18 cellular contexts compared by ENCODE assay signal in the genomic region with DNA sequence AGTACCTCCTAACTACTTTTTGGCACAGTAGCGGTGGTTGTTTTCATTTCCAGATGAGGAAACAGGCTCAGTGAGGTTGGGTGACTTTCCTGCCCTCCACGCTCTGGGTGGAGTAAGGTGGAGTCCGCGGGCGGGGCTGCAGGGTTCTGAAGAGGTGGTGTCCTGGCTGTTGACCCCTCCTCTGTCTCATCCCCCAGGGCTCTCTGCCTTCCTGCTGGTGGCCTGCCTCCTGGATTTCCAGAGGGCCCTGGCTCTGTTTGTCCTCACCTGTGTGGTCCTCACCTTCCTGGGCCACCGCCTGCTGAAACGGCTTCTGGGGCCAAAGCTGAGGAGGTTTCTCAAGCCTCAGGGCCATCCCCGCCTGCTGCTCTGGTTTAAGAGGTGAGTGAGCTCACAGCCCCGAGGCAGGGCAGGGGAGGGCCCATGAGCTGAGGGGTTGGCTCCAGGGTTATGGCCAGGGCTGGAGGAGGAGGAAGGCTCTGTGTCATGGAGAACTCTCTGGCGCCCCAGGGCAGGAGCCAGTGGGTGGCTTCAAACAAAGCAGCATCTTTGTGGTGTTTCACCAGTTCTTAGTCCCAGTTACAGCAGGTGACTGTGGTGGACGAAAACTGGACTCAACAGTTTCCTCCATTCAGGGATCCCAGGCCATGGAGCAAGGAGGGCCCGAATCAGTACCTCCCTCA. TPM values are rescaled to one million over a fixed set of nuclear protein-coding genes. Genes with fewer than 3 reads are reported as not detected.
A peak's percentile ranks its signal among the peaks of the same experiment; 100 is the strongest.
DNase-seq lines count a peak whose midpoint lies in the region; ATAC-seq and TF ChIP-seq lines count a peak whose summit lies in the region.
"Had no signal": no experiment of that assay in that cellular context is flagged by ENCODE, and none has a peak within 500 bp of the region (broad histone marks: within the 10 kb centered on the region; RNA-seq: fewer than 3 reads in every experiment).

No MANE protein-coding gene starts in this region.

- no peaks in the 10 kb centered on the region for H3K36me3 ChIP-seq in heart left ventricle
- H3K36me3 ChIP-seq: BLaER1 treated with 17β-estradiol and CSF1 and Interleukin-3, amounts not matched to agents 10 nM and 100 nM had no signal

- intact Hi-C loops in Right ventricle myocardium inferior (cut with DNase I) = no loop called here
- intact Hi-C loops in heart left ventricle (cut with DNase I) = no loop called here

- H3K4me1 ChIP-seq in heart left ventricle = no peaks in the 10 kb centered on the region

- H3K36me3 Mint-ChIP-seq in activated CD8-positive, alpha-beta memory T cell treated with anti-CD3 and anti-CD28 coated beads, Interleukin-2, amount 10 ng/mL, durations not matched to agents 7 days and 5 days = no peaks in the 10 kb centered on the region

- H3K27ac Mint-ChIP-seq in activated CD8-positive, alpha-beta memory T cell treated with anti-CD3 and anti-CD28 coated beads, Interleukin-2, amount 10 ng/mL, durations not matched to agents 7 days and 5 days = no peak overlapping the region

- H3K9me3 Mint-ChIP-seq in activated CD8-positive, alpha-beta memory T cell treated with anti-CD3 and anti-CD28 coated beads, Interleukin-2, amount 10 ng/mL, durations not matched to agents 7 days and 5 days (ENCODE audit: low read depth) = no peaks in the 10 kb centered on the region

- no peak overlapping the region for H3K4me3 ChIP-seq in heart left ventricle
- H3K4me3 ChIP-seq: BLaER1 treated with 17β-estradiol and CSF1 and Interleukin-3, amounts not matched to agents 10 nM and 100 nM had no signal

- no peak overlapping the region for H3K4me3 Mint-ChIP-seq in activated CD8-positive, alpha-beta memory T cell treated with anti-CD3 and anti-CD28 coated beads, Interleukin-2, amount 10 ng/mL, durations not matched to agents 7 days and 5 days

- peaks cover 21% of the 10 kb centered on the region for H3K27me3 Mint-ChIP-seq in activated CD8-positive, alpha-beta memory T cell treated with anti-CD3 and anti-CD28 coated beads, Interleukin-2, amount 10 ng/mL, durations not matched to agents 7 days and 5 days

- H3K9me3 ChIP-seq in heart left ventricle = no peaks in the 10 kb centered on the region

- WGBS in heart left ventricle, 4 donors = 90 to 93% (median 91%) methylated on average over 10 to 12 of the region's 12 CpGs

- ATAC-seq in Right ventricle myocardium inferior (peak; percentile 8), heart left ventricle (no peak), left lobe of liver (peak; percentile 28), HG02642 (IDR thresholded peaks at IDR 0.05; ENCODE audit: poor library complexity, unreplicated experiment) (no peak)
- no peak for ATAC-seq in activated CD8-positive, alpha-beta memory T cell treated with anti-CD3 and anti-CD28 coated beads, Interleukin-2, amount 10 ng/mL, durations not matched to agents 7 days and 5 days

- no peaks in the 10 kb centered on the region for H3K27me3 ChIP-seq in heart left ventricle
- H3K27me3 ChIP-seq: BLaER1 treated with 17β-estradiol and CSF1 and Interleukin-3, amounts not matched to agents 10 nM and 100 nM had no signal

- no peak for DNase-seq in Right ventricle myocardium inferior (ENCODE audit: missing footprints)
- DNase-seq in heart left ventricle = no peak
- peak; percentile 33 for DNase-seq in RPMI7951 (ENCODE audit: low read depth)
- no peak for DNase-seq in left lobe of liver (ENCODE audit: low spot score)
- DNase-seq in activated CD8-positive, alpha-beta memory T cell treated with anti-CD3 and anti-CD28 coated beads, Interleukin-2, amount 10 ng/mL, durations not matched to agents 7 days and 5 days = no peak
- no peak for DNase-seq in HuH-7.5 (ENCODE audit: low spot score)
- DNase-seq in activated T-cell treated with anti-CD3 and anti-CD28 coated beads for 4 hours = no peak
- DNase-seq: 8988T, MM.1S, NCI-H1105, NCI-H187, NCI-H774, RPMI8226 had no signal

- no peak for TF ChIP-seq POLR2A in heart left ventricle (IDR thresholded peaks at IDR 0.05)

- TF ChIP-seq CTCF in heart left ventricle (IDR thresholded peaks at IDR 0.05) = no peak

- H3K27ac ChIP-seq in heart left ventricle = no peak overlapping the region
- H3K27ac ChIP-seq: BLaER1 treated with 17β-estradiol and CSF1 and Interleukin-3, amounts not matched to agents 10 nM and 100 nM; KMS-11 had no signal

- CTCF ChIA-PET in activated CD8-positive, alpha-beta memory T cell treated with anti-CD3 and anti-CD28 coated beads, Interleukin-2, amount 10 ng/mL, durations not matched to agents 7 days and 5 days (lab: Charles Lee) = no interaction called here

- no peaks in the 10 kb centered on the region for H3K4me1 Mint-ChIP-seq in activated CD8-positive, alpha-beta memory T cell treated with anti-CD3 and anti-CD28 coated beads, Interleukin-2, amount 10 ng/mL, durations not matched to agents 7 days and 5 days

RNA-seq across cellular contexts. Expression of a gene that starts 10.4 kb away (rescaled TPM):
- total RNA-seq in Right ventricle myocardium inferior (0.24 TPM), heart left ventricle (1 to 10 TPM in 3 of 9 donors, under 1 TPM in 5, not detected in 1; 0.14 to 2.9 (median 0.74) TPM), left lobe of liver (64.6 TPM)
- 1 to 10 TPM in 1 of 2 donors, under 1 TPM in 1; 0.17 to 1.9 TPM for polyA plus RNA-seq in heart left ventricle
- total RNA-seq in RPMI7951 (2014; rRNA removed; shearing (Covaris generic)) = not detected in 2 replicates
- not detected for total RNA-seq in activated CD8-positive, alpha-beta memory T cell treated with anti-CD3 and anti-CD28 coated beads, Interleukin-2, amount 10 ng/mL, durations not matched to agents 7 days and 5 days
- total RNA-seq: HT1080, NCI-H460 had no signal

Comparison
In these comparisons a context has a peak if more than half of its experiments do, and no peak if none do; other contexts are left out.
1. ATAC-seq: peak in Right ventricle myocardium inferior (single experiment) and left lobe of liver (single experiment); none in heart left ventricle (0 of 4), activated CD8-positive, alpha-beta memory T cell treated with anti-CD3 and anti-CD28 coated beads, Interleukin-2, amount 10 ng/mL, durations not matched to agents 7 days and 5 days (single experiment) and HG02642 (single experiment).
2. RNA of a gene that starts 10.4 kb away (total RNA-seq): 64.6 TPM in left lobe of liver (single experiment); 0.14 to 2.9 TPM in heart left ventricle, 0.24 TPM in Right ventricle myocardium inferior (single experiment), not detected in RPMI7951 and not detected in activated CD8-positive, alpha-beta memory T cell treated with anti-CD3 and anti-CD28 coated beads, Interleukin-2, amount 10 ng/mL, durations not matched to agents 7 days and 5 days; every median in the first group is over 10 times any median in the second.